13 cellular contexts compared by ENCODE assay signal in the genomic region with DNA sequence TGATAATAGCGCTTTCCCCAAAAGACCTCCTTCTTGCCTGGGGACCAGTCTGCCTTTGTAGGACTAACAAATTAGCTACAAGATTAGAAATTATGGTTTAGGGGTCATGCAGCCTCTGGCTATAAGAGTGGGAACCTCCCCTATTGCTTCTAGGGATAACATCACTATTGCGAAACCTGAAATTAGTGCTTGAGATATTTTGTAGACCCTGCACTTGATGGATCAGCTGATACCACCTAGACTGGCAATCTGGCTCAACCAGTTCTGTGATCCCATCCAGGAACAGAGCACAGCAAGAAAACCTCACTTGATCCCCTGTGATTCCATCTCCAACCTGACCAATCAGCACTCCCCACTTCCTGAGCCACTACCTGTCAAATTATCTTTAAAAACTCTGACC. TPM values are rescaled to one million over a fixed set of nuclear protein-coding genes. Genes with fewer than 3 reads are reported as not detected.
"Had no signal": no experiment of that assay in that cellular context is flagged by ENCODE, and none has a peak within 500 bp of the region (broad histone marks: within the 10 kb centered on the region; RNA-seq: fewer than 3 reads in every experiment).

No MANE protein-coding gene starts in this region.

RNA-seq across cellular contexts. Expression of gene SHOC1, which starts 15.7 kb away (rescaled TPM):
- total RNA-seq: activated CD4-positive, alpha-beta memory T cell treated with anti-CD3 and anti-CD28 coated beads, Interleukin-2, amount 10 ng/mL, durations not matched to agents 7 days and 5 days; activated CD4-positive, alpha-beta T cell treated with anti-CD3 and anti-CD28 coated beads for 36 hours; activated CD4-positive, alpha-beta T cell treated with anti-CD3 and anti-CD28 coated beads, Interleukin-2, amount 10 ng/mL, durations not matched to agents 7 days and 5 days; activated CD8-positive, alpha-beta memory T cell treated with anti-CD3 and anti-CD28 coated beads, Interleukin-2, amount 10 ng/mL, durations not matched to agents 7 days and 5 days; activated CD8-positive, alpha-beta T cell treated with anti-CD3 and anti-CD28 coated beads, Interleukin-2, amount 10 ng/mL, durations not matched to agents 7 days and 5 days; activated naive CD8-positive, alpha-beta T cell treated with anti-CD3 and anti-CD28 coated beads, Interleukin-2, amount 10 ng/mL, durations not matched to agents 7 days and 5 days; activated T-helper 2 cell treated with anti-CD3 and anti-CD28 coated beads, Interferon-gamma antibody, Interleukin-2, Interleukin-4, amounts not matched to agents 10 μg/mL and 5 μg/mL and 100 μg/mL, durations not matched to agents 14 hours and 24 hours and 36 hours; ascending aorta; cardiac muscle cell; chondrocyte; T-helper 17 cell; T-helper 2 cell treated with Interferon-gamma antibody and Interleukin-4, amounts not matched to agents 100 ng/mL and 5 ng/mL, for 36 hours; WTC11 had no signal
